In genomic region chr6:136409598-136409997, GRCh38 we compare ENCODE assay signal across 25 cellular contexts.
DNase-seq lines count a peak whose midpoint lies in the region; ATAC-seq, FAIRE-seq and TF ChIP-seq lines count a peak whose summit lies in the region.
"Had no signal": no experiment of that assay in that cellular context is flagged by ENCODE, and none has a peak within 500 bp of the region (broad histone marks: within the 10 kb centered on the region; RNA-seq: fewer than 3 reads in every experiment).

No MANE protein-coding gene starts in this region.

- H3K4me1 ChIP-seq in HCT116 (ENCODE audit: control insufficient read depth in 1 of 2, insufficient read depth in 2 of 2, low read length in 2 of 2) (peaks cover 4 to 11% of the 10 kb centered on the region in 2 experiments; a peak in 3 of 4 replicates), PC-3 (ENCODE audit: insufficient read depth, low read length) (peaks cover 52% of the 10 kb centered on the region), H1 (replicated peaks in 1 of 4; ENCODE audit: control insufficient read depth in 3 of 4, insufficient read depth in 4 of 4, low read length in 3 of 4) (peaks cover 0 to 5% (median 1%) of the 10 kb centered on the region in 4 experiments; a peak in 1 of 7 replicates), BE2C (peaks cover 5% of the 10 kb centered on the region; the same call in 1 of the 2 replicates)

- H3K4me3 ChIP-seq in HCT116 (replicated peaks in 1 of 2; ENCODE audit: low read depth in 1 of 2, low read length in 2 of 2): no peak overlapping the region
- H3K4me3 ChIP-seq in PC-3 (ENCODE audit: low read length): no peak overlapping the region
- no peak overlapping the region for H3K4me3 ChIP-seq in H1 (ENCODE audit: extremely low read depth in 1 of 4, insufficient read depth in 2 of 4, low read depth in 3 of 4, low read length in 4 of 4)
- no peak overlapping the region for H3K4me3 ChIP-seq in BE2C (ENCODE audit: low read depth, low read length)
- H3K4me3 ChIP-seq: GM12878 had no signal

- H3F3A ChIP-seq in PC-3 (ENCODE audit: low read length, unreplicated experiment): no peaks in the 10 kb centered on the region

- H2BK5ac ChIP-seq in H1 (ENCODE audit: low read depth, low read length): no peak overlapping the region

- 96% methylated on average over 1 of the region's 1 CpG; no CpG with 5 or more reads in 1 of the 2 experiments for WGBS in H1 (ENCODE audit: extremely low coverage in 1 of 2, insufficient coverage in 1 of 2, insufficient read length in 1 of 2, insufficient replicate concordance in 2 of 2, low coverage in 1 of 2, low lambda C conversion rate in 2 of 2, missing lambda C conversion rate in 1 of 2), 2 experiments

- H3K27ac ChIP-seq in HCT116 (ENCODE audit: low read depth, low read length): no peak overlapping the region
- peak overlapping the region; percentile 96 for H3K27ac ChIP-seq in PC-3 (ENCODE audit: low read length)
- no peak overlapping the region for H3K27ac ChIP-seq in H1 (ENCODE audit: low read depth, low read length)
- H3K27ac ChIP-seq: C4-2B had no signal

- H3K9ac ChIP-seq in HCT116 (ENCODE audit: low read length) (no peak overlapping the region), PC-3 (ENCODE audit: low read length) (peak overlapping the region; percentile 84), H1 (replicated peaks in 1 of 4; ENCODE audit: extremely low read depth in 1 of 4, low read depth in 3 of 4, low read length in 3 of 4) (no peak overlapping the region)
- H3K9ac ChIP-seq: SK-N-SH had no signal

- H3K79me2 ChIP-seq in HCT116 (ENCODE audit: insufficient read depth, low read length) (no peaks in the 10 kb centered on the region), PC-3 (ENCODE audit: low read length) (0 out of 2 replicates have a peak, but pooled peaks cover 4% of the 10 kb centered on the region), H1 (ENCODE audit: control insufficient read depth in 1 of 2, insufficient read depth in 2 of 2, low read length in 2 of 2) (no peaks in the 10 kb centered on the region)

- TF ChIP-seq CTCF in HCT116 (IDR thresholded peaks at IDR 0.05 in 2 of 3, conservative IDR thresholded peaks at IDR 0.05 in 1 of 3; ENCODE audit: borderline replicate concordance in 1 of 3, insufficient read depth in 1 of 3, low read depth in 2 of 3, low read length in 2 of 3) (no peak), PC-3 (conservative IDR thresholded peaks at IDR 0.05; ENCODE audit: low read depth, low read length) (no peak), H1 (IDR thresholded peaks at IDR 0.05; ENCODE audit: control extremely low read depth in 1 of 3, insufficient read depth in 1 of 3, low read depth in 1 of 3, low read length in 3 of 3) (no peak), BE2C (IDR thresholded peaks at IDR 0.05; ENCODE audit: low read depth, low read length) (no peak)

- H4K20me1 ChIP-seq in HCT116 (ENCODE audit: insufficient read depth) (no peaks in the 10 kb centered on the region), PC-3 (ENCODE audit: low read length) (no peaks in the 10 kb centered on the region), H1 (replicated peaks in 1 of 2; ENCODE audit: control insufficient read depth in 1 of 2, insufficient read depth in 2 of 2, low read length in 2 of 2) (no peaks in the 10 kb centered on the region)

- no peak for TF ChIP-seq POLR2A in HCT116 (IDR thresholded peaks at IDR 0.05; ENCODE audit: borderline replicate concordance, extremely low read depth, insufficient read depth, insufficient read length)
- no peak for TF ChIP-seq POLR2A in H1 (IDR thresholded peaks at IDR 0.05; ENCODE audit: control extremely low read depth in 1 of 2, low read depth in 2 of 2, low read length in 2 of 2)

- no peaks in the 10 kb centered on the region for H3K23me2 ChIP-seq in H1 (ENCODE audit: low read depth, low read length)

- H2AFZ ChIP-seq in HCT116 (ENCODE audit: low read depth, low read length, poor library complexity, severe bottlenecking) (no peak overlapping the region), PC-3 (ENCODE audit: low read length) (no peak overlapping the region), H1 (ENCODE audit: low read length) (no peak overlapping the region)

- H3K4me2 ChIP-seq in HCT116 (ENCODE audit: low read length) (no peak overlapping the region), PC-3 (ENCODE audit: low read length) (0 out of 2 replicates have a peak overlapping the region, but pooled peaks have one; percentile 15), H1 (ENCODE audit: insufficient read depth in 1 of 2, low read depth in 2 of 2, low read length in 2 of 2) (no peak overlapping the region)
- H3K4me2 ChIP-seq: SK-N-SH had no signal

- ATAC-seq in HCT116: no peak
- peak; percentile 85 for ATAC-seq in PC-3
- no peak for ATAC-seq in GM18517 (IDR thresholded peaks at IDR 0.05; ENCODE audit: unreplicated experiment)
- ATAC-seq: CD8-positive, alpha-beta T cell had no signal

- no peak for TF ChIP-seq RAD21 in HCT116 (IDR thresholded peaks at IDR 0.05; ENCODE audit: low read depth)
- no peak for TF ChIP-seq RAD21 in H1 (IDR thresholded peaks at IDR 0.05 in 1 of 2, conservative IDR thresholded peaks at IDR 0.05 in 1 of 2; ENCODE audit: low read depth in 2 of 2, low read length in 2 of 2)

- H3K18ac ChIP-seq in H1 (ENCODE audit: extremely low read depth, low read length): no peak overlapping the region

- H2AK5ac ChIP-seq in H1 (ENCODE audit: low read depth, low read length): no peak overlapping the region

- RAD21 ChIA-PET in HCT116 (lab: Charles Lee; ENCODE audit: low non-redundant PET in 1 of 2, low total read pairs in 2 of 2, uncharacterized antibody in 2 of 2, unreplicated experiment in 2 of 2): no interaction called here

- peaks cover 2% of the 10 kb centered on the region; the same call in 1 of the 2 replicates for H3K79me1 ChIP-seq in H1 (ENCODE audit: low read depth, low read length)

- H3K23ac ChIP-seq in H1 (ENCODE audit: insufficient read length): no peak overlapping the region

- no peak for FAIRE-seq in H1 (lab: Jason Lieb, UNC)
- FAIRE-seq: HTR-8/SVneo, RCC 7860 had no signal

- POLR2A ChIA-PET in HCT116 (lab: Charles Lee): no interaction called here
- POLR2A ChIA-PET in PC-3 (lab: Charles Lee; ENCODE audit: unreplicated experiment): no interaction called here
- POLR2A ChIA-PET in H1 (lab: Charles Lee; ENCODE audit: partially characterized antibody): no interaction called here

- H3K9me2 ChIP-seq in HCT116 (ENCODE audit: insufficient read depth): no peaks in the 10 kb centered on the region
- H3K9me2 ChIP-seq in PC-3 (replicated peaks; ENCODE audit: low read length): no peaks in the 10 kb centered on the region
- H3K9me2 ChIP-seq: SK-N-SH had no signal

- H3K27me3 ChIP-seq in HCT116 (ENCODE audit: insufficient read depth, low read length): no peaks in the 10 kb centered on the region
- H3K27me3 ChIP-seq in PC-3 (ENCODE audit: low read length): no peaks in the 10 kb centered on the region
- H3K27me3 ChIP-seq in H1 (replicated peaks in 1 of 4; ENCODE audit: control insufficient read depth in 3 of 4, extremely low read depth in 1 of 4, insufficient read depth in 3 of 4, low read length in 3 of 4): no peaks in the 10 kb centered on the region
- H3K27me3 ChIP-seq in BE2C: no peaks in the 10 kb centered on the region

- no peak overlapping the region for H3K56ac ChIP-seq in H1 (replicated peaks; ENCODE audit: insufficient read length, low read depth, low read length)

- 0 out of 4 replicates have a peak, but pooled peaks cover 0 to 5% of the 10 kb centered on the region in 2 experiments for H3K36me3 ChIP-seq in HCT116 (ENCODE audit: control insufficient read depth in 1 of 2, insufficient read depth in 2 of 2, low read length in 2 of 2)
- no peaks in the 10 kb centered on the region for H3K36me3 ChIP-seq in PC-3 (ENCODE audit: low read depth, low read length)
- peaks cover 0 to 5% (median 0%) of the 10 kb centered on the region in 4 experiments; a peak in 3 of 8 replicates for H3K36me3 ChIP-seq in H1 (ENCODE audit: control insufficient read depth in 2 of 4, insufficient read depth in 4 of 4, low read length in 3 of 4)
- H3K36me3 ChIP-seq in BE2C: no peaks in the 10 kb centered on the region; the same call in 1 of the 2 replicates

- no peak overlapping the region for H2BK120ac ChIP-seq in H1 (replicated peaks; ENCODE audit: low read depth, low read length)

- TF ChIP-seq EP300 in H1 (IDR thresholded peaks at IDR 0.05; ENCODE audit: borderline replicate concordance in 1 of 2, low read depth in 2 of 2, low read length in 2 of 2): no peak

- H3K14ac ChIP-seq in H1 (ENCODE audit: insufficient read length): peak overlapping the region; percentile 10

- no peak overlapping the region for H2BK12ac ChIP-seq in H1 (ENCODE audit: low read depth, low read length)

- no peaks in the 10 kb centered on the region for H3K9me3 ChIP-seq in HCT116 (ENCODE audit: control insufficient read depth in 1 of 2, insufficient read depth in 1 of 2, low read depth in 1 of 2, low read length in 2 of 2)
- no peaks in the 10 kb centered on the region for H3K9me3 ChIP-seq in PC-3 (ENCODE audit: low read length)
- H3K9me3 ChIP-seq in H1 (ENCODE audit: insufficient read depth in 2 of 2, low read depth in 1 of 2, low read length in 1 of 2): no peaks in the 10 kb centered on the region
- H3K9me3 ChIP-seq in BE2C: no peaks in the 10 kb centered on the region
- H3K9me3 ChIP-seq: SK-N-SH had no signal

- H2BK20ac ChIP-seq in H1 (ENCODE audit: low read length): no peak overlapping the region

- CTCF ChIA-PET in HCT116 (lab: Charles Lee): no interaction called here
- CTCF ChIA-PET in PC-3 (lab: Charles Lee): no interaction called here
- CTCF ChIA-PET in H1 (lab: Charles Lee; ENCODE audit: partially characterized antibody): no interaction called here

- H2BK15ac ChIP-seq in H1 (ENCODE audit: low read length): no peak overlapping the region

- BruUV-seq in HCT116 (replicated peaks; lab: Mats Ljungman, UMichigan): TSS peak; percentile 25
- BruUV-seq in PC-3 (replicated peaks; lab: Mats Ljungman, UMichigan): no TSS peak

- intact Hi-C loops in HCT116 (cut with micrococcal nuclease): no loop called here
- intact Hi-C loops in PC-3 (cut with micrococcal nuclease): loop anchor here (10.0 kb wide), 1 partner anchor 135 kb away; no protein-coding TSS in a partner anchor

- no peak overlapping the region for H4K8ac ChIP-seq in H1 (ENCODE audit: extremely low read depth, insufficient read depth, low read length)

- no peak overlapping the region for H3K4ac ChIP-seq in H1 (replicated peaks; ENCODE audit: insufficient read length, low read depth, low read length)

- H4K5ac ChIP-seq in H1 (ENCODE audit: insufficient read length, low read depth, low read length): no peak overlapping the region

- DNase-seq in HCT116 (ENCODE audit: low read depth, low spot score): no peak
- peak; percentile 53 for DNase-seq in PC-3
- DNase-seq in H1 (ENCODE audit: low read depth in 1 of 2, low spot score in 2 of 2): no peak
- DNase-seq in SHP77 treated with DMSO at 0.1 percent for 48 hours (lab: John Stamatoyannopoulos, UW): no peak
- DNase-seq in NCI-H187 (lab: John Stamatoyannopoulos, UW): no peak
- DNase-seq in BE2C: no peak
- DNase-seq: CD8-positive, alpha-beta T cell; DMS 273 treated with DMSO at 0.1 percent for 48 hours; DMS79; EL; GDM1; H7; KBM-7; NCI-H1105 treated with DMSO at 0.1 percent for 48 hours; NCI-H146; NCI-H2029; NCI-H446 treated with DMSO at 0.1 percent for 48 hours; OCI-M1; SK-N-SH; SW 1271 had no signal

- H4K91ac ChIP-seq in H1 (replicated peaks; ENCODE audit: insufficient read length, low read length): no peak overlapping the region

TF ChIP-seq in HCT116, 20 proteins besides CTCF, POLR2A, EP300 and RAD21 (continues in another document):
- no peak for TF ChIP-seq EGR1 (IDR thresholded peaks at IDR 0.05; ENCODE audit: low read depth)
